ENCODE assay signal across 9 cellular contexts in genomic region chr15:44584162-44584749, GRCh38. TPM values are rescaled to one million over a fixed set of nuclear protein-coding genes. Genes with fewer than 3 reads are reported as not detected.
DNase-seq lines count a peak whose midpoint lies in the region; ATAC-seq, FAIRE-seq and TF ChIP-seq lines count a peak whose summit lies in the region.
"Had no signal": no experiment of that assay in that cellular context is flagged by ENCODE, and none has a peak within 500 bp of the region (broad histone marks: within the 10 kb centered on the region; RNA-seq: fewer than 3 reads in every experiment).

No MANE protein-coding gene starts in this region.

- no peak overlapping the region for H3K4me3 Mint-ChIP-seq in osteocyte (ENCODE audit: unreplicated experiment)

- peak; percentile 47 for TF ChIP-seq RAD21 in Ishikawa (IDR thresholded peaks at IDR 0.05; ENCODE audit: low read depth)

- H3K36me3 Mint-ChIP-seq in osteocyte (ENCODE audit: unreplicated experiment) = peaks cover 52% of the 10 kb centered on the region

- no peak for FAIRE-seq in D721Med (lab: Jason Lieb, UNC)
- FAIRE-seq: TTC549 had no signal

- peak; percentile 67 for TF ChIP-seq CTCF in D721Med (IDR thresholded peaks at IDR 0.05; ENCODE audit: insufficient read depth, missing control alignments)
- peak; percentile 47 for TF ChIP-seq CTCF in osteocyte (IDR thresholded peaks at IDR 0.05)

- H3K4me1 Mint-ChIP-seq in osteocyte (ENCODE audit: unreplicated experiment) = no peaks in the 10 kb centered on the region

- no peaks in the 10 kb centered on the region for H3K27me3 Mint-ChIP-seq in osteocyte (ENCODE audit: unreplicated experiment)

- H3K27ac Mint-ChIP-seq in osteocyte (ENCODE audit: unreplicated experiment) = no peak overlapping the region

- TF ChIP-seq EP300 in Ishikawa (IDR thresholded peaks at IDR 0.05; ENCODE audit: borderline replicate concordance) = no peak

- ATAC-seq in HG02870 (IDR thresholded peaks at IDR 0.05; ENCODE audit: unreplicated experiment) (no peak), HG03196 (IDR thresholded peaks at IDR 0.05; ENCODE audit: unreplicated experiment) (no peak)

- DNase-seq in D721Med (ENCODE audit: insufficient read length, low spot score) = no peak
- DNase-seq in activated CD4-positive, alpha-beta T cell treated with anti-CD3 and anti-CD28 coated beads for 1 hour = peak; percentile 42
- DNase-seq in effector CD8-positive, alpha-beta T cell (lab: John Stamatoyannopoulos, UW) = peak; percentile 22
- no peak for DNase-seq in osteocyte (ENCODE audit: extremely low spot score, unreplicated experiment)
- no peak for DNase-seq in NOMO-1 treated with dmso at 0.1 percent for 144 hours (lab: John Stamatoyannopoulos, UW; ENCODE audit: unreplicated experiment)

- no peaks in the 10 kb centered on the region for H3K9me3 Mint-ChIP-seq in osteocyte (ENCODE audit: unreplicated experiment)

TF ChIP-seq in Ishikawa, 13 proteins besides CTCF, POLR2A, EP300 and RAD21:
- TF ChIP-seq YY1 (IDR thresholded peaks at IDR 0.05; ENCODE audit: low read depth) (no peak), CEBPB (IDR thresholded peaks at IDR 0.05) (no peak), CREB1 (IDR thresholded peaks at IDR 0.05; ENCODE audit: low read depth) (no peak)
TF ChIP-seq in Ishikawa: peak in this region for 0.

RNA-seq across cellular contexts. Expression of gene EIF3J, which starts 47.3 kb away (rescaled TPM):
- 82.1 and 94.2 TPM in 2 replicates for total RNA-seq in osteocyte

Comparison
In these comparisons a context has a peak if more than half of its experiments do, and no peak if none do; other contexts are left out.
1. DNase-seq: peak in activated CD4-positive, alpha-beta T cell treated with anti-CD3 and anti-CD28 coated beads for 1 hour (single experiment) and effector CD8-positive, alpha-beta T cell (single experiment); none in D721Med (single experiment), osteocyte (single experiment) and NOMO-1 treated with dmso at 0.1 percent for 144 hours (single experiment).